1 cellular context compared by ENCODE assay signal in the genomic region with DNA sequence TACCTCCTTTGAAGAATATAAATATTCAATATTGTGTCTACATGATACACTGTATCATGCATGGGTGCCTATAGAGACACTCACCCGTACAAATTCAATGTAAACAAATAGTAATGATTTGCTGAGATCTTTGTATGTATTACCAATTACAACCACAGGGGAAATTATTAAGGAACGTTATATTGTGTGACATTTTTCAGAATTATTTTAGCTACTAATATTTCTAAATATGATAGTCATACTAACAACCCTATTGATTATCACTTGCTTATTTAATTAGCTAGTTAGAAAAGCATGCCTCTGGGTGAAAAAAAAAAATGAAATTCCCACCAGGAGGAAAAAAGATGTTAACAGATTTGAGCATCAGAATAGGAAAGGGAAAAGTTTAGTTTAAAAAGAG.
TF ChIP-seq lines count a peak whose summit lies in the region.

No MANE protein-coding gene starts in this region.

TF ChIP-seq in HepG2, 621 proteins besides CTCF, POLR2A, EP300 and RAD21:
- TF ChIP-seq ZNF839 (CRISPR knock-in tag; IDR thresholded peaks at IDR 0.05; ENCODE audit: borderline replicate concordance) (no peak), HDAC6 (IDR thresholded peaks at IDR 0.05; ENCODE audit: low read depth, low read length) (0 out of 2 replicates have a peak, but pooled peaks have one; percentile 32), ZNF20 (CRISPR knock-in tag; IDR thresholded peaks at IDR 0.05) (no peak), ARID3A (IDR thresholded peaks at IDR 0.05; ENCODE audit: low read depth, low read length) (peak; percentile 88)
- TF ChIP-seq, protein P1, sequence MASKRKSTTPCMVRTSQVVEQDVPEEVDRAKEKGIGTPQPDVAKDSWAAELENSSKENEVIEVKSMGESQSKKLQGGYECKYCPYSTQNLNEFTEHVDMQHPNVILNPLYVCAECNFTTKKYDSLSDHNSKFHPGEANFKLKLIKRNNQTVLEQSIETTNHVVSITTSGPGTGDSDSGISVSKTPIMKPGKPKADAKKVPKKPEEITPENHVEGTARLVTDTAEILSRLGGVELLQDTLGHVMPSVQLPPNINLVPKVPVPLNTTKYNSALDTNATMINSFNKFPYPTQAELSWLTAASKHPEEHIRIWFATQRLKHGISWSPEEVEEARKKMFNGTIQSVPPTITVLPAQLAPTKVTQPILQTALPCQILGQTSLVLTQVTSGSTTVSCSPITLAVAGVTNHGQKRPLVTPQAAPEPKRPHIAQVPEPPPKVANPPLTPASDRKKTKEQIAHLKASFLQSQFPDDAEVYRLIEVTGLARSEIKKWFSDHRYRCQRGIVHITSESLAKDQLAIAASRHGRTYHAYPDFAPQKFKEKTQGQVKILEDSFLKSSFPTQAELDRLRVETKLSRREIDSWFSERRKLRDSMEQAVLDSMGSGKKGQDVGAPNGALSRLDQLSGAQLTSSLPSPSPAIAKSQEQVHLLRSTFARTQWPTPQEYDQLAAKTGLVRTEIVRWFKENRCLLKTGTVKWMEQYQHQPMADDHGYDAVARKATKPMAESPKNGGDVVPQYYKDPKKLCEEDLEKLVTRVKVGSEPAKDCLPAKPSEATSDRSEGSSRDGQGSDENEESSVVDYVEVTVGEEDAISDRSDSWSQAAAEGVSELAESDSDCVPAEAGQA (IDR thresholded peaks at IDR 0.05; ENCODE audit: low read depth) = no peak
- TF ChIP-seq, protein P1 (CRISPR knock-in tag; IDR thresholded peaks at IDR 0.05; ENCODE audit: borderline replicate concordance) = no peak
